Comparison of ENCODE assay signal across 2 cellular contexts in genomic region chr10:11234857-11235640, GRCh38.
A peak's percentile ranks its signal among the peaks of the same experiment; 100 is the strongest.
TF ChIP-seq lines count a peak whose summit lies in the region.

No MANE protein-coding gene starts in this region.

TF ChIP-seq in HEK293, 187 proteins besides CTCF, POLR2A, EP300 and RAD21:
- TF ChIP-seq INSM2 (tag by site-specific recombination; IDR thresholded peaks at IDR 0.05) = peak; percentile 55; the same call in 1 of the 2 replicates
- peak; percentile 93 for TF ChIP-seq PRDM6 (tag by site-specific recombination; IDR thresholded peaks at IDR 0.05)
- TF ChIP-seq ZXDB (tag by site-specific recombination; IDR thresholded peaks at IDR 0.05) = no peak
- peak; percentile 38; the same call in 1 of the 2 replicates for TF ChIP-seq ZNF600 (tag by site-specific recombination; IDR thresholded peaks at IDR 0.05)
- no peak for TF ChIP-seq ZNF626 (tag by site-specific recombination; IDR thresholded peaks at IDR 0.05)
- peak; percentile 93 for TF ChIP-seq OSR2 (tag by site-specific recombination; IDR thresholded peaks at IDR 0.05)
- 0 out of 2 replicates have a peak, but pooled peaks have one; percentile 5 for TF ChIP-seq ZNF146 (tag by site-specific recombination; IDR thresholded peaks at IDR 0.05)
- no peak for TF ChIP-seq GLIS1 (tag by site-specific recombination; IDR thresholded peaks at IDR 0.05)
- no peak for TF ChIP-seq ZNF292 (tag by site-specific recombination; IDR thresholded peaks at IDR 0.05; ENCODE audit: borderline replicate concordance, low read depth)
- peak; percentile 98 for TF ChIP-seq WT1 (tag by site-specific recombination; IDR thresholded peaks at IDR 0.05)
- TF ChIP-seq OVOL3 (tag by site-specific recombination; IDR thresholded peaks at IDR 0.05) = peak; percentile 76; the same call in 1 of the 2 replicates
- peak; percentile 60; the same call in 1 of the 2 replicates for TF ChIP-seq TRIM28 (IDR thresholded peaks at IDR 0.05; ENCODE audit: borderline replicate concordance, low read length)
- peak; percentile 77 for TF ChIP-seq ZNF843 (tag by site-specific recombination; IDR thresholded peaks at IDR 0.05)
- TF ChIP-seq ZNF24 (tag by site-specific recombination; IDR thresholded peaks at IDR 0.05) = peak; percentile 11; the same call in 1 of the 2 replicates
- 0 out of 2 replicates have a peak, but pooled peaks have one; percentile 32 for TF ChIP-seq ZNF449 (tag by site-specific recombination; IDR thresholded peaks at IDR 0.05)
- TF ChIP-seq ZEB2 (tag by site-specific recombination; IDR thresholded peaks at IDR 0.05) = 0 out of 2 replicates have a peak, but pooled peaks have one; percentile 25
- peak; percentile 78; the same call in 1 of the 2 replicates for TF ChIP-seq TCF7L2 (IDR thresholded peaks at IDR 0.05; ENCODE audit: borderline replicate concordance, low read depth, low read length)
- peak; percentile 91 for TF ChIP-seq FEZF1 (tag by site-specific recombination; IDR thresholded peaks at IDR 0.05)
- peak; percentile 96 for TF ChIP-seq BCL6B (tag by site-specific recombination; IDR thresholded peaks at IDR 0.05)
- TF ChIP-seq KLF1 (tag by site-specific recombination; IDR thresholded peaks at IDR 0.05) = no peak
TF ChIP-seq in HEK293: peak in this region for 15.

TF ChIP-seq in GM12878, 131 proteins besides CTCF, POLR2A, EP300 and RAD21:
- TF ChIP-seq ATF2 (IDR thresholded peaks at IDR 0.05; ENCODE audit: low read length) = peak; percentile 25; the same call in 1 of the 2 replicates
- TF ChIP-seq RB1 (IDR thresholded peaks at IDR 0.05; ENCODE audit: borderline replicate concordance) = no peak
- TF ChIP-seq RBBP5 (conservative IDR thresholded peaks at IDR 0.05) = no peak
